ENCODE assay signal across 8 cellular contexts in the genomic region with DNA sequence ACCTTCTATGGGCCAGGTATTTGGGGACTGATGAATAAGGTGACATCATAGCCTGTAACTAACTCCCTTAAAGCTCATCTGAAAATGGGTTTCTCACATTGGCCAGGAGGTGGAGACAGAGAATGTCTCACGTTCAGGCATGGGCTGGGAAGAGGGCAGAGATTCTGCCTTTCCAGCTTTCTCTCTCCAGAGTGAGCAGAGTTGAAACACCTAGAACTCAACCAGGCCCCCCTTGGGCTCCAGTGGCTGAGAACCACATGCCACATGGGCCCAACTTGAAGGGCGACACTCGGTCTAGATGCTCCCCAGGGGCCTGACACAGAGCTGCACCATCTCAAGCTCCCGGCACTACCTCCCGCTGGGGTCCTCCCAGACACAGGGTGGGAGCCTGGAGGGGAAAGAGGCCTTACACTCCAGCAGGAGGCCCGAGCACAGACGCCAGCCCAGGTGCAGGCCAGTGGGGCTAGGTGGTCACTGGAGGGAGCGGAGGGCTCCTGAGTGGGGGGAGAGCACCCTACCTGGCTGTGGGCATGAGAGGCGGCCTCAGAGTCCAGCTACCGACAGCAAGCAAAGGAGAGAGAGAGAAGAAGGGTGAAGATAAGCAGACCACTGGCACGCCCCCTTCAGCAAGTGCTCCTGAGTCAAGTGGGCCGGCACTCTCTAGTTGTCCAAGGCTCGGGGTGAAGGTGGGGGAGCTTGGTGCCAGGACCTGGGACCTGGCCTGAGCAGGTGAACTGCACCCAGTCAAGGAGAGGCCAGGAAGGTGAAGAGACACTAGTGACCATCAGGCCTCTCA. TPM values are rescaled to one million over a fixed set of nuclear protein-coding genes. Genes with fewer than 3 reads are reported as not detected.
DNase-seq lines count a peak whose midpoint lies in the region; ATAC-seq, FAIRE-seq and TF ChIP-seq lines count a peak whose summit lies in the region.

No MANE protein-coding gene starts in this region.

- peak in 2 of 4 donors; percentile 33 to 40 for TF ChIP-seq CTCF in pancreas (IDR thresholded peaks at IDR 0.05)

- POLR2A ChIA-PET in activated CD8-positive, alpha-beta T cell treated with anti-CD3 and anti-CD28 coated beads, Interleukin-2, amount 10 ng/mL, durations not matched to agents 7 days and 5 days (lab: Charles Lee) = interaction anchor here (0.6 to 3.4 kb wide), 5 partner anchors 15 to 169 kb away, joined by 3 to 33 read pairs (median 8); no protein-coding TSS in a partner anchor

- peaks cover 0 to 4% (median 0%) of the 10 kb centered on the region in 3 donors for H3K4me1 ChIP-seq in pancreas

- H3K9me3 ChIP-seq in pancreas = no peaks in the 10 kb centered on the region

- peak; percentile 79 for DNase-seq in EL
- DNase-seq in NCI-H510A (lab: John Stamatoyannopoulos, UW) = peak; percentile 25
- DNase-seq in activated CD8-positive, alpha-beta T cell treated with anti-CD3 and anti-CD28 coated beads, Interleukin-2, amount 10 ng/mL, durations not matched to agents 7 days and 5 days = peak; percentile 69
- DNase-seq in frontal cortex (ENCODE audit: low spot score in 2 of 2) = peak; percentile 61 to 80
- DNase-seq in pancreas = peak in 2 of 6 donors; percentile 44 to 72

- H3K27ac Mint-ChIP-seq in activated CD8-positive, alpha-beta T cell treated with anti-CD3 and anti-CD28 coated beads, Interleukin-2, amount 10 ng/mL, durations not matched to agents 7 days and 5 days = peak overlapping the region; percentile 30

- no peaks in the 10 kb centered on the region for H3K9me3 Mint-ChIP-seq in activated CD8-positive, alpha-beta T cell treated with anti-CD3 and anti-CD28 coated beads, Interleukin-2, amount 10 ng/mL, durations not matched to agents 7 days and 5 days (ENCODE audit: insufficient read depth)

- no peaks in the 10 kb centered on the region for H3K27me3 Mint-ChIP-seq in activated CD8-positive, alpha-beta T cell treated with anti-CD3 and anti-CD28 coated beads, Interleukin-2, amount 10 ng/mL, durations not matched to agents 7 days and 5 days (ENCODE audit: low read depth)

- H3K4me3 ChIP-seq in pancreas = no peak overlapping the region

- peaks cover 4% of the 10 kb centered on the region for H3K4me1 Mint-ChIP-seq in activated CD8-positive, alpha-beta T cell treated with anti-CD3 and anti-CD28 coated beads, Interleukin-2, amount 10 ng/mL, durations not matched to agents 7 days and 5 days (ENCODE audit: low read depth)

- FAIRE-seq in frontal cortex (lab: Jason Lieb, UNC) = no peak
- no peak for FAIRE-seq in pancreas (lab: Jason Lieb, UNC)

- intact Hi-C loops in pancreas (cut with DNase I) = no loop called here

- CTCF ChIA-PET in activated CD8-positive, alpha-beta T cell treated with anti-CD3 and anti-CD28 coated beads, Interleukin-2, amount 10 ng/mL, durations not matched to agents 7 days and 5 days (lab: Charles Lee) = interaction anchor here (0.5 to 4.9 kb wide), 50 partner anchors 8 to 468 kb away, joined by 3 to 414 read pairs (median 4); partner anchors contain the start of genes ANKRD13B, DHRS13, MYO18A and NUFIP2

- ATAC-seq in HG02973 (IDR thresholded peaks at IDR 0.05; ENCODE audit: unreplicated experiment) (peak; percentile 48), pancreas (peak; percentile 73 to 85 (median 81)), HG03097 (IDR thresholded peaks at IDR 0.05; ENCODE audit: low FRiP score, unreplicated experiment) (no peak), HG03571 (IDR thresholded peaks at IDR 0.05; ENCODE audit: unreplicated experiment) (no peak)
- peak; percentile 88 for ATAC-seq in activated CD8-positive, alpha-beta T cell treated with anti-CD3 and anti-CD28 coated beads, Interleukin-2, amount 10 ng/mL, durations not matched to agents 7 days and 5 days

- 72 to 75% methylated on average over 13 of the region's 13 CpGs for WGBS in pancreas, 2 donors

- H3K4me3 Mint-ChIP-seq in activated CD8-positive, alpha-beta T cell treated with anti-CD3 and anti-CD28 coated beads, Interleukin-2, amount 10 ng/mL, durations not matched to agents 7 days and 5 days = no peak overlapping the region

- H3K27me3 ChIP-seq in pancreas = no peaks in the 10 kb centered on the region

- peaks cover 2 to 24% (median 9%) of the 10 kb centered on the region in 3 donors for H3K36me3 ChIP-seq in pancreas

- H3K36me3 Mint-ChIP-seq in activated CD8-positive, alpha-beta T cell treated with anti-CD3 and anti-CD28 coated beads, Interleukin-2, amount 10 ng/mL, durations not matched to agents 7 days and 5 days (ENCODE audit: low read depth) = peaks cover 6% of the 10 kb centered on the region

- no peak overlapping the region for H3K27ac ChIP-seq in pancreas

RNA-seq across cellular contexts. Expression of gene MYO18A, which starts 55.9 kb away (rescaled TPM):
- 10 to 100 TPM; 53.4 to 53.8 TPM for total RNA-seq in activated CD8-positive, alpha-beta T cell treated with anti-CD3 and anti-CD28 coated beads, Interleukin-2, amount 10 ng/mL, durations not matched to agents 7 days and 5 days
- total RNA-seq in frontal cortex (57.9 TPM), pancreas (10 to 100 TPM; 21.3 to 47.0 (median 28.9) TPM)
- polyA plus RNA-seq in pancreas = 10 to 100 TPM; 48.2 to 85.3 TPM

Comparison
In these comparisons a context has a peak if more than half of its experiments do, and no peak if none do; other contexts are left out.
1. ATAC-seq: peak in HG02973 (single experiment), activated CD8-positive, alpha-beta T cell treated with anti-CD3 and anti-CD28 coated beads, Interleukin-2, amount 10 ng/mL, durations not matched to agents 7 days and 5 days (single experiment) and pancreas (4 of 4); none in HG03097 (single experiment) and HG03571 (single experiment).